9 cellular contexts compared by ENCODE assay signal in the genomic region with DNA sequence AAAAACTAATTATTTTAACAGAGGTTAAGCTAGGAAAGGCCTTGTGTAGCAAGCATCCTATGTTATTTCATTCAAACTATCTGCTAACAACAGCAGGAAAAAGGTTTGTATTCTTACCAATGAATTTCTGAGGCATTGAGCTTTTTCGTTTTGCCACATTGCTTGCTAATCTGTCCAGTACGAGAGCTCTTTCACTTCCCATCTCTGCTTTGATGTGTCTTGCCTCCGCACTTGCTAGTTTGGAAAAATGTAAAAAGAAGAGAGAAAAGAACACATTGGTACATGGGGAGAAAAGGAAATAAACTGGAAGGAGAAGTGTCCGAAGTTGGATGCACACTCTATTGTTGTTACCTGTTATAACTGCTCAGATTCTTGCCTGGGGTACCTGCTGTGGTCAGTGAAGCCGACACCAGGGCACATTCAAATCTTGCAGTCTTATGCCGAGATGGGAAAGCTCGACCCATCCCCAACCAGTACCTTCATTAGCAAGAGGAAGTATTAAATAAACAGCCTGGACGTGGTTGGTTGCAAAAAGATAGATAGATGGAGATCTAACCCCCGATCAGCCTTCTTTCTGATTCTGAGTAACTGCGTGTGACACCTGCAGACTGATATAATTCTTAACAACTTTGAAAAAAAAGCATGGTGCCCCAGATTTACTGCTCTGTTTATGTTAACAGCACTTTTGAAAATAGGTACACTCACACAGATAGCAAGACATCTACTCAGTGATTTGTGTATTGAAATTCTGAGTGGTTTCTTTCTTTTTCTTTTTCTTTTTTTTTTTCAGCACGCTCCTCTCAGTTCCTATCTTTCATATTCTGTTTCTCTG. TPM values are rescaled to one million over a fixed set of nuclear protein-coding genes. Genes with fewer than 3 reads are reported as not detected.
DNase-seq lines count a peak whose midpoint lies in the region; ATAC-seq, FAIRE-seq and TF ChIP-seq lines count a peak whose summit lies in the region.
"Had no signal": no experiment of that assay in that cellular context is flagged by ENCODE, and none has a peak within 500 bp of the region (broad histone marks: within the 10 kb centered on the region; RNA-seq: fewer than 3 reads in every experiment).

No MANE protein-coding gene starts in this region.

- POLR2A ChIA-PET in OCI-LY7 (lab: Charles Lee): interaction anchor here (0.6 to 4.0 kb wide), 15 partner anchors 9 to 88 kb away, joined by 3 to 67 read pairs (median 4); no protein-coding TSS in a partner anchor

- H3K9me2 ChIP-seq in OCI-LY7 (ENCODE audit: insufficient read depth, low read length): no peaks in the 10 kb centered on the region

- peak overlapping the region; percentile 88 for H3K4me2 ChIP-seq in OCI-LY7 (ENCODE audit: low read length)

- WGBS in small intestine, 3 donors: 42 to 54% (median 42%) methylated on average over 11 of the region's 11 CpGs
- WGBS in right cardiac atrium: 48% methylated on average over 11 of the region's 11 CpGs

- H3K9me3 Mint-ChIP-seq in type B pancreatic cell (peaks cover 4% of the 10 kb centered on the region), HFFc6 (no peaks in the 10 kb centered on the region)

- FAIRE-seq in small intestine (lab: Jason Lieb, UNC): no peak

- H3K4me1 ChIP-seq in OCI-LY7 (ENCODE audit: insufficient read depth, low read length, poor library complexity, severe bottlenecking) (peaks cover 91% of the 10 kb centered on the region), small intestine (ENCODE audit: control insufficient read depth in 2 of 2, insufficient read depth in 1 of 2, low read depth in 1 of 2, low read length in 1 of 2) (no peaks in the 10 kb centered on the region), right cardiac atrium (ENCODE audit: control insufficient read depth, insufficient read depth, low read length) (peaks cover 1% of the 10 kb centered on the region)

- no peaks in the 10 kb centered on the region for H3K27me3 ChIP-seq in small intestine (ENCODE audit: control insufficient read depth in 2 of 2, insufficient read depth in 2 of 2, low read length in 2 of 2)
- H3K27me3 ChIP-seq in right cardiac atrium (ENCODE audit: control insufficient read depth, insufficient read depth): no peaks in the 10 kb centered on the region

- peaks cover 81% of the 10 kb centered on the region for H3K36me3 ChIP-seq in OCI-LY7 (ENCODE audit: insufficient read depth, low read length)
- no peaks in the 10 kb centered on the region for H3K36me3 ChIP-seq in small intestine (ENCODE audit: control insufficient read depth in 2 of 2, insufficient read depth in 2 of 2, low read length in 2 of 2)

- H3K9me3 ChIP-seq in OCI-LY7 (ENCODE audit: low read length): no peaks in the 10 kb centered on the region
- H3K9me3 ChIP-seq in small intestine (ENCODE audit: control insufficient read depth, low read depth): no peaks in the 10 kb centered on the region
- H3K9me3 ChIP-seq in right cardiac atrium (ENCODE audit: control insufficient read depth, low read length): no peaks in the 10 kb centered on the region

- BruUV-seq in OCI-LY7 (replicated peaks; lab: Mats Ljungman, UMichigan): TSS peak; percentile 61

- no peak overlapping the region for H3K27ac Mint-ChIP-seq in type B pancreatic cell
- H3K27ac Mint-ChIP-seq in HFFc6: no peak overlapping the region

- H3K79me2 ChIP-seq in OCI-LY7 (ENCODE audit: insufficient read depth, low read depth, low read length): peaks cover 97% of the 10 kb centered on the region

- CTCF ChIA-PET in OCI-LY7 (lab: Charles Lee; ENCODE audit: unreplicated experiment): interaction anchor here (0.6 kb wide), 1 partner anchor 33 kb away, joined by 3 read pairs; no protein-coding TSS in a partner anchor

- TF ChIP-seq CTCF in OCI-LY7 (conservative IDR thresholded peaks at IDR 0.05; ENCODE audit: low read length) (0 out of 2 replicates have a peak, but pooled peaks have one; percentile 3), type B pancreatic cell (conservative IDR thresholded peaks at IDR 0.05) (no peak), HFFc6 (IDR thresholded peaks at IDR 0.05) (no peak)

- ATAC-seq in HG02571 (IDR thresholded peaks at IDR 0.05; ENCODE audit: unreplicated experiment) (peak; percentile 44), right cardiac atrium (no peak)

- H3K36me3 Mint-ChIP-seq in type B pancreatic cell: no peaks in the 10 kb centered on the region
- H3K36me3 Mint-ChIP-seq in HFFc6 (ENCODE audit: low read depth): no peaks in the 10 kb centered on the region

- H3K4me3 Mint-ChIP-seq in type B pancreatic cell: no peak overlapping the region
- H3K4me3 Mint-ChIP-seq in HFFc6: no peak overlapping the region

- intact Hi-C loops in OCI-LY7 (cut with micrococcal nuclease; ENCODE audit: unreplicated experiment) (loop anchor here (1.0 to 5.0 kb wide), 3 partner anchors 17 to 150 kb away; partner anchors contain the start of genes LRRC3C and ORMDL3), right cardiac atrium (cut with DNase I) (no loop called here)

- H4K20me1 ChIP-seq in OCI-LY7 (ENCODE audit: insufficient read depth, low read length): no peaks in the 10 kb centered on the region

- H3K27ac ChIP-seq in OCI-LY7 (ENCODE audit: low read depth, low read length, poor library complexity, severe bottlenecking): peak overlapping the region; percentile 94
- H3K27ac ChIP-seq in small intestine (ENCODE audit: low read depth in 1 of 2, low read length in 1 of 2): peak overlapping the region; percentile 38 to 88
- H3K27ac ChIP-seq in right cardiac atrium (ENCODE audit: low read length): no peak overlapping the region
- H3K27ac ChIP-seq: 22Rv1 had no signal

- H3K4me3 ChIP-seq in OCI-LY7 (ENCODE audit: low read depth, low read length, poor library complexity, severe bottlenecking): peak overlapping the region; percentile 74
- peak overlapping the region in 1 of 2 donors; percentile 27 for H3K4me3 ChIP-seq in small intestine (ENCODE audit: low read depth in 1 of 2, low read length in 2 of 2)
- no peak overlapping the region for H3K4me3 ChIP-seq in right cardiac atrium (ENCODE audit: low read length)

- H3K4me1 Mint-ChIP-seq in type B pancreatic cell (ENCODE audit: unreplicated experiment) (peaks cover 17% of the 10 kb centered on the region), HFFc6 (ENCODE audit: low read depth) (no peaks in the 10 kb centered on the region)

- peak overlapping the region; percentile 6; the same call in 1 of the 2 replicates for H2AFZ ChIP-seq in OCI-LY7 (ENCODE audit: low read length)

- DNase-seq in DMS79 treated with DMSO at 0.1 percent for 48 hours (lab: John Stamatoyannopoulos, UW) (peak; percentile 32), DMS79 (lab: John Stamatoyannopoulos, UW) (no peak), OCI-LY7 (ENCODE audit: low spot score) (peak; percentile 63), small intestine (no peak), type B pancreatic cell (ENCODE audit: extremely low spot score, unreplicated experiment) (no peak), right cardiac atrium (no peak), HFFc6 (no peak)

- H3K27me3 Mint-ChIP-seq in type B pancreatic cell: peaks cover 6% of the 10 kb centered on the region
- peaks cover 66% of the 10 kb centered on the region for H3K27me3 Mint-ChIP-seq in HFFc6 (ENCODE audit: insufficient read depth)

RNA-seq across cellular contexts. Expression of gene GRB7, which starts 40.0 kb away (rescaled TPM):
- total RNA-seq in OCI-LY7 (2014; rRNA removed; shearing (Covaris generic)): 0.25 and 0.31 TPM in 2 replicates
- not detected in 2 replicates for total RNA-seq in OCI-LY7 (2022)
- 10 to 100 TPM; 10.9 to 13.9 (median 12.2) TPM for polyA plus RNA-seq in small intestine
- total RNA-seq in type B pancreatic cell (ENCODE audit: low replicate concordance): 31.8 and 73.9 TPM in 2 replicates
- total RNA-seq in right cardiac atrium: 1 to 10 TPM in 3 of 4 donors, under 1 TPM in 1; 0.39 to 2.7 (median 1.6) TPM
- 0.70 TPM for polyA plus RNA-seq in right cardiac atrium
- not detected for total RNA-seq in HFFc6 (2021; fragmentation: NEBNext Ultra II Directional; extraction: Animal tissue kit (Norgen Biotek cat#: 25700))

RNA-seq across cellular contexts. Expression of gene MIEN1, which starts 47.4 kb away (rescaled TPM):
- total RNA-seq in OCI-LY7 (2014; rRNA removed; shearing (Covaris generic)): 77.3 and 89.9 TPM in 2 replicates
- total RNA-seq in OCI-LY7 (2022) (55.4 and 59.4 TPM in 2 replicates), type B pancreatic cell (ENCODE audit: low replicate concordance) (39.8 and 67.2 TPM in 2 replicates), right cardiac atrium (10 to 100 TPM; 53.6 to 67.8 (median 61.8) TPM)
- polyA plus RNA-seq in small intestine (100 to 1,000 TPM in 2 of 3 donors, 10 to 100 TPM in 1; 74.0 to 155 (median 154) TPM), right cardiac atrium (152 TPM)
- 10 to 100 TPM; 56.9 to 70.3 (median 66.0) TPM for total RNA-seq in HFFc6 (2021; fragmentation: NEBNext Ultra II Directional; extraction: Animal tissue kit (Norgen Biotek cat#: 25700))

Comparison
In these comparisons a context has a peak if more than half of its experiments do, and no peak if none do; other contexts are left out.
1. DNase-seq: peak in DMS79 treated with DMSO at 0.1 percent for 48 hours (single experiment) and OCI-LY7 (single experiment); none in DMS79 (single experiment), small intestine (single experiment), type B pancreatic cell (single experiment), right cardiac atrium (0 of 3) and HFFc6 (single experiment).